Comparison of ENCODE assay signal across 8 cellular contexts in genomic region chr12:112408621-112409020, GRCh38. TPM values are rescaled to one million over a fixed set of nuclear protein-coding genes. Genes with fewer than 3 reads are reported as not detected.
A peak's percentile ranks its signal among the peaks of the same experiment; 100 is the strongest.
DNase-seq lines count a peak whose midpoint lies in the region; ATAC-seq and TF ChIP-seq lines count a peak whose summit lies in the region.

No MANE protein-coding gene starts in this region.

- H3K79me1 ChIP-seq in mesendoderm (ENCODE audit: low read length): peaks cover 7% of the 10 kb centered on the region

- no peaks in the 10 kb centered on the region; the same call in 1 of the 2 replicates for H3K4me1 ChIP-seq in HUES64 (ENCODE audit: insufficient read depth, low read length)
- H3K4me1 ChIP-seq in mesendoderm (ENCODE audit: control insufficient read depth, low read depth, low read length): no peaks in the 10 kb centered on the region

- H4K8ac ChIP-seq in mesendoderm (ENCODE audit: low read depth, low read length): peak overlapping the region; percentile 88

- DNase-seq in AG04449 (ENCODE audit: low read depth, low spot score) (no peak), brain microvascular endothelial cell (no peak), mesendoderm (no peak), medulla oblongata (ENCODE audit: extremely low spot score) (no peak)
- no peak for DNase-seq in effector CD8-positive, alpha-beta T cell (lab: John Stamatoyannopoulos, UW)

- WGBS in HUES64: 8% methylated on average over 5 of the region's 5 CpGs
- WGBS in mesendoderm (ENCODE audit: extremely low coverage, insufficient coverage, low lambda C conversion rate): no CpG with 5 or more reads among the region's 5 CpGs

- peak overlapping the region; percentile 97 for H3K56ac ChIP-seq in mesendoderm (ENCODE audit: low read length)

- ATAC-seq in GM21367 (IDR thresholded peaks at IDR 0.05; ENCODE audit: unreplicated experiment) (no peak), GM21529 (IDR thresholded peaks at IDR 0.05; ENCODE audit: unreplicated experiment) (no peak)

- peak overlapping the region; percentile 72 for H3K18ac ChIP-seq in mesendoderm (ENCODE audit: low read length)

- H3K23ac ChIP-seq in mesendoderm (ENCODE audit: low read length): no peak overlapping the region

- H3K4me3 ChIP-seq in AG04449 (ENCODE audit: low read depth, low read length) (peak overlapping the region; percentile 86), HUES64 (ENCODE audit: low read length) (peak overlapping the region; percentile 82), brain microvascular endothelial cell (ENCODE audit: low read depth, low read length) (peak overlapping the region; percentile 98), mesendoderm (ENCODE audit: low read length) (peak overlapping the region; percentile 91)

- CTCF ChIA-PET in AG04449 (lab: Yijun Ruan, JAX): no interaction called here

- peak overlapping the region; percentile 31 for H2AK5ac ChIP-seq in mesendoderm (ENCODE audit: low read length)

- in situ Hi-C loops in brain microvascular endothelial cell (cut with HindIII; ENCODE audit: low pct_ligation_motif_present, low sequenced_read_pairs): no loop called here

- no peak overlapping the region for H2BK120ac ChIP-seq in mesendoderm (ENCODE audit: low read depth, low read length)

- H3K9ac ChIP-seq in HUES64 (ENCODE audit: low read depth, low read length): peak overlapping the region; percentile 98
- H3K9ac ChIP-seq in mesendoderm (ENCODE audit: low read length): peak overlapping the region; percentile 90

- H3K27me3 ChIP-seq in HUES64 (ENCODE audit: insufficient read depth, low read length): no peaks in the 10 kb centered on the region; the same call in 1 of the 2 replicates
- no peaks in the 10 kb centered on the region for H3K27me3 ChIP-seq in brain microvascular endothelial cell (replicated peaks)
- no peaks in the 10 kb centered on the region for H3K27me3 ChIP-seq in mesendoderm (ENCODE audit: insufficient read depth, low read length, poor library complexity)

- no peaks in the 10 kb centered on the region for H3K9me3 ChIP-seq in HUES64 (ENCODE audit: insufficient read depth, low read depth, low read length)

- peak overlapping the region; percentile 90 for H3K4ac ChIP-seq in mesendoderm (ENCODE audit: low read depth, low read length)

- peak overlapping the region; percentile 74 for H2BK5ac ChIP-seq in mesendoderm (ENCODE audit: low read length)

- H3K79me2 ChIP-seq in mesendoderm (ENCODE audit: control insufficient read depth, insufficient read depth, low read length): peaks cover 22% of the 10 kb centered on the region

- POLR2A ChIA-PET in AG04449 (lab: Yijun Ruan, JAX): no interaction called here

- peak overlapping the region; percentile 53 for H3K4me2 ChIP-seq in mesendoderm (ENCODE audit: low read length)

- H3K27ac ChIP-seq in HUES64 (ENCODE audit: low read depth, low read length) (peak overlapping the region; percentile 92), brain microvascular endothelial cell (peak overlapping the region; percentile 88), mesendoderm (ENCODE audit: low read depth, low read length) (peak overlapping the region; percentile 88)

- no peak overlapping the region for H2BK15ac ChIP-seq in mesendoderm (replicated peaks; ENCODE audit: low read depth)

- H4K5ac ChIP-seq in mesendoderm (ENCODE audit: low read length): peak overlapping the region; percentile 84

- peaks cover 49% of the 10 kb centered on the region for H3K36me3 ChIP-seq in HUES64 (ENCODE audit: insufficient read depth, low read length)
- H3K36me3 ChIP-seq in brain microvascular endothelial cell (replicated peaks): peaks cover 43% of the 10 kb centered on the region
- H3K36me3 ChIP-seq in mesendoderm (ENCODE audit: control insufficient read depth, insufficient read depth, low read length): peaks cover 16% of the 10 kb centered on the region

- no peak for TF ChIP-seq CTCF in AG04449 (IDR thresholded peaks at IDR 0.05; ENCODE audit: insufficient read depth, low read length, missing control alignments)
- no peak for TF ChIP-seq CTCF in brain microvascular endothelial cell (IDR thresholded peaks at IDR 0.05; ENCODE audit: low read depth, low read length, missing control alignments)

RNA-seq across cellular contexts. Expression of gene RPL6, which starts 0.8 kb away (rescaled TPM):
- 1,771 TPM for polyA plus RNA-seq in HUES64 (2013, experiment 1 of 2)
- polyA plus RNA-seq in HUES64 (2013, experiment 2 of 2): 1,936 TPM
- 2,306 TPM for polyA plus RNA-seq in mesendoderm (2013, experiment 1 of 2)
- 2,338 TPM for polyA plus RNA-seq in mesendoderm (2013, experiment 2 of 2)

RNA-seq across cellular contexts. Expression of gene PTPN11, which starts 10.1 kb away (rescaled TPM):
- 51.7 TPM for polyA plus RNA-seq in HUES64 (2013, experiment 1 of 2)
- 54.3 TPM for polyA plus RNA-seq in HUES64 (2013, experiment 2 of 2)
- polyA plus RNA-seq in mesendoderm (2013, experiment 1 of 2): 83.3 TPM
- polyA plus RNA-seq in mesendoderm (2013, experiment 2 of 2): 85.0 TPM

RNA-seq across cellular contexts. Expression of gene HECTD4, which starts 26.4 kb away (rescaled TPM):
- polyA plus RNA-seq in HUES64 (2013, experiment 1 of 2): 7.9 TPM
- polyA plus RNA-seq in HUES64 (2013, experiment 2 of 2): 11.0 TPM
- polyA plus RNA-seq in mesendoderm (2013, experiment 1 of 2): 6.3 TPM
- 5.5 TPM for polyA plus RNA-seq in mesendoderm (2013, experiment 2 of 2)
